Comparison of ENCODE assay signal across 14 cellular contexts in the genomic region with DNA sequence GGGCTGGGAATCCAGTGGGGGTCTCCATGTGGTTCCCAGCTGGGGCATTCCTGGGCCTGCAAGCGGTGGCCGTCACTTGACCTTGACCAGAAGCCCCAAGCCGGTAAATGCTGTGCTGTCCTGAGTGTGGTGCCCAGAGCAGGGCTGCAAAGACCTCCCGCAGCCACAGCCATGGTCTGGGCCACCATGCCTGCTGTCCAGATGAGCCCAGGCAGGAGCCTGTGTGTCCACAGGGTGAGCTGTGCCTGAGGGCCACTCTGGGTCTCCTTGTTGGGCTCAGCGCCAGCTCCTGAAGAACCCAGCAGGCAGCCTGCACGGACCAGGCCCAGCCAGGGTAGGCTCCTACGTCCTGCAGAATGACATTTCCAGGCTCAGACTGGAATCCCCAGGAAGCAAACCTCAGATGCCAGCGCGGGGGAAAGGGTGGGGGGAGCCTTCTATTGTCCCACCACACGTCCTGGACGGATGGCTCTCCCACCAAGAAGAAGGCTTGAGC.
DNase-seq lines count a peak whose midpoint lies in the region; ATAC-seq and TF ChIP-seq lines count a peak whose summit lies in the region.
"Had no signal": no experiment of that assay in that cellular context is flagged by ENCODE, and none has a peak within 500 bp of the region (broad histone marks: within the 10 kb centered on the region; RNA-seq: fewer than 3 reads in every experiment).

No MANE protein-coding gene starts in this region.

- H3K4me3 ChIP-seq in astrocyte of the spinal cord (ENCODE audit: low read depth, low read length) (no peak overlapping the region), lower lobe of right lung (no peak overlapping the region), upper lobe of right lung (no peak overlapping the region)
- H3K4me3 ChIP-seq: esophagus squamous epithelium had no signal

- no peaks in the 10 kb centered on the region for H3K36me3 ChIP-seq in lower lobe of right lung
- no peaks in the 10 kb centered on the region for H3K36me3 ChIP-seq in upper lobe of right lung
- H3K36me3 ChIP-seq: esophagus squamous epithelium had no signal

- H3K9me3 ChIP-seq in lower lobe of right lung = no peaks in the 10 kb centered on the region
- H3K9me3 ChIP-seq in upper lobe of right lung = no peaks in the 10 kb centered on the region
- H3K9me3 ChIP-seq: esophagus squamous epithelium, neutrophil had no signal

- H3K27ac ChIP-seq in lower lobe of right lung = no peak overlapping the region
- no peak overlapping the region for H3K27ac ChIP-seq in upper lobe of right lung
- H3K27ac ChIP-seq: esophagus squamous epithelium, neutrophil had no signal

- H3K27me3 ChIP-seq in lower lobe of right lung (ENCODE audit: low read depth) (no peaks in the 10 kb centered on the region), upper lobe of right lung (no peaks in the 10 kb centered on the region)
- H3K27me3 ChIP-seq: esophagus squamous epithelium, neutrophil had no signal

- no peaks in the 10 kb centered on the region for H3K4me1 ChIP-seq in lower lobe of right lung
- no peaks in the 10 kb centered on the region for H3K4me1 ChIP-seq in upper lobe of right lung
- H3K4me1 ChIP-seq: esophagus squamous epithelium had no signal

- in situ Hi-C loops in astrocyte of the spinal cord (cut with HindIII; ENCODE audit: low sequenced_read_pairs) = no loop called here

- TF ChIP-seq CTCF in astrocyte of the spinal cord (IDR thresholded peaks at IDR 0.05; ENCODE audit: low read depth, low read length) (no peak), lower lobe of right lung (IDR thresholded peaks at IDR 0.05) (no peak), upper lobe of right lung (IDR thresholded peaks at IDR 0.05) (no peak)

- peak; percentile 5 for DNase-seq in activated naive CD4-positive, alpha-beta T cell treated with anti-CD3 and anti-CD28 coated beads, Interleukin-2, amount 50 U/mL, for 16 hours
- DNase-seq in activated naive CD4-positive, alpha-beta T cell treated with Interleukin-2 at 50 U/mL for 16 hours = no peak
- DNase-seq in astrocyte of the spinal cord (ENCODE audit: low read depth, low spot score) (peak; percentile 41), lower lobe of right lung (peak; percentile 37), upper lobe of right lung (peak; percentile 62), GOT3 (lab: John Stamatoyannopoulos, UW) (no peak), NCI-H526 (lab: John Stamatoyannopoulos, UW) (no peak)
- DNase-seq: activated CD4-positive, alpha-beta T cell treated with anti-CD3 and anti-CD28 coated beads, Interleukin-2, amount 50 U/mL, for 4 hours; DMS53; esophagus squamous epithelium; NCI-H1105; NCI-H524 had no signal

- intact Hi-C loops in lower lobe of right lung (cut with DNase I) (no loop called here), upper lobe of right lung (cut with DNase I) (no loop called here)

- ATAC-seq in lower lobe of right lung (no peak), upper lobe of right lung (no peak), GM19035 (IDR thresholded peaks at IDR 0.05; ENCODE audit: unreplicated experiment) (no peak)

Comparison
In these comparisons a context has a peak if more than half of its experiments do, and no peak if none do; other contexts are left out.
1. DNase-seq: peak in activated naive CD4-positive, alpha-beta T cell treated with anti-CD3 and anti-CD28 coated beads, Interleukin-2, amount 50 U/mL, for 16 hours (single experiment), astrocyte of the spinal cord (single experiment), lower lobe of right lung (single experiment) and upper lobe of right lung (single experiment); none in activated naive CD4-positive, alpha-beta T cell treated with Interleukin-2 at 50 U/mL for 16 hours (single experiment), GOT3 (single experiment) and NCI-H526 (0 of 2).